33 cellular contexts compared by ENCODE assay signal in genomic region chr1:42135426-42135825, GRCh38. TPM values are rescaled to one million over a fixed set of nuclear protein-coding genes. Genes with fewer than 3 reads are reported as not detected.
DNase-seq lines count a peak whose midpoint lies in the region; ATAC-seq, FAIRE-seq and TF ChIP-seq lines count a peak whose summit lies in the region.
"Had no signal": no experiment of that assay in that cellular context is flagged by ENCODE, and none has a peak within 500 bp of the region (broad histone marks: within the 10 kb centered on the region; RNA-seq: fewer than 3 reads in every experiment).

No MANE protein-coding gene starts in this region.

- no CpG with 5 or more reads among the region's 3 CpGs for WGBS in trophoblast cell (ENCODE audit: extremely low coverage, insufficient coverage, insufficient read length)
- 47 to 69% (median 60%) methylated on average over 3 of the region's 3 CpGs for WGBS in small intestine, 3 donors

- H3K4ac ChIP-seq in trophoblast cell (ENCODE audit: low read depth, low read length) = no peak overlapping the region

- no peak overlapping the region for H2AK5ac ChIP-seq in trophoblast cell (ENCODE audit: low read length)

- no peak overlapping the region for H2BK5ac ChIP-seq in trophoblast cell (ENCODE audit: low read depth, low read length, poor library complexity)

- peaks cover 14% of the 10 kb centered on the region for H3K4me1 ChIP-seq in adipocyte (ENCODE audit: control insufficient read depth, insufficient read depth, low read length)
- no peaks in the 10 kb centered on the region for H3K4me1 ChIP-seq in trophoblast cell (ENCODE audit: control insufficient read depth in 1 of 2, insufficient read depth in 2 of 2, low read length in 2 of 2)
- H3K4me1 ChIP-seq in small intestine (ENCODE audit: control insufficient read depth in 2 of 2, insufficient read depth in 1 of 2, low read depth in 1 of 2, low read length in 1 of 2) = no peaks in the 10 kb centered on the region
- H3K4me1 ChIP-seq: Caco-2, gastroesophageal sphincter, pancreas, right atrium auricular region, spleen had no signal

- no peak overlapping the region for H3K14ac ChIP-seq in trophoblast cell (ENCODE audit: low read length)

- H3K9me3 ChIP-seq in adipocyte (ENCODE audit: control insufficient read depth, low read length) = no peaks in the 10 kb centered on the region
- peaks cover 2% of the 10 kb centered on the region for H3K9me3 ChIP-seq in trophoblast cell (ENCODE audit: insufficient read depth, low read depth, low read length)
- H3K9me3 ChIP-seq in small intestine (ENCODE audit: control insufficient read depth, low read depth) = no peaks in the 10 kb centered on the region
- H3K9me3 ChIP-seq: Caco-2, gastroesophageal sphincter, pancreas, right atrium auricular region, spleen had no signal

- H3K79me2 ChIP-seq in trophoblast cell (ENCODE audit: control insufficient read depth, insufficient read depth, low read length, poor library complexity) = no peaks in the 10 kb centered on the region

- no peak overlapping the region for H4K12ac ChIP-seq in trophoblast cell (ENCODE audit: low read depth, low read length)

- no peaks in the 10 kb centered on the region for H3K27me3 ChIP-seq in HL-60 (ENCODE audit: insufficient read depth, poor library complexity, severe bottlenecking)
- H3K27me3 ChIP-seq in adipocyte (replicated peaks; ENCODE audit: control insufficient read depth, insufficient read depth, low read length) = peaks cover 10% of the 10 kb centered on the region
- H3K27me3 ChIP-seq in trophoblast cell (ENCODE audit: insufficient read depth, low read length) = no peaks in the 10 kb centered on the region
- H3K27me3 ChIP-seq in small intestine (ENCODE audit: control insufficient read depth in 2 of 2, insufficient read depth in 2 of 2, low read length in 2 of 2) = peaks cover 0 to 2% of the 10 kb centered on the region in 2 donors
- H3K27me3 ChIP-seq: pancreas, right atrium auricular region, spleen had no signal

- no peak overlapping the region for H2AFZ ChIP-seq in trophoblast cell (ENCODE audit: insufficient read depth, low read length, poor library complexity)

- peak; percentile 27 for DNase-seq in COLO829 (ENCODE audit: low spot score)
- DNase-seq in HL-60 (ENCODE audit: low read depth in 1 of 2, low spot score in 1 of 2) = peak in 1 of 2 experiments; percentile 68
- peak; percentile 65 for DNase-seq in adipocyte (ENCODE audit: low read depth)
- peak; percentile 53 to 83 for DNase-seq in trophoblast cell
- DNase-seq in small intestine = no peak
- no peak for DNase-seq in epidermal melanocyte (ENCODE audit: insufficient read length, low spot score)
- no peak for DNase-seq in SIG-M5 treated with dmso at 0.1 percent for 504 hours (lab: John Stamatoyannopoulos, UW; ENCODE audit: unreplicated experiment)
- DNase-seq: activated B cell treated with CpG ODN at 0.5 μM for 24 hours; activated CD4-positive, alpha-beta T cell treated with anti-CD3 and anti-CD28 coated beads, Interleukin-2, amount 10 ng/mL, durations not matched to agents 7 days and 5 days; activated effector memory CD4-positive, alpha-beta T cell treated with anti-CD3 and anti-CD28 coated beads, Interleukin-2, amount 50 U/mL, for 16 hours; activated T-cell treated with anti-CD3 and anti-CD28 coated beads, Interleukin-2, amount 50 U/mL, for 1 hour; aorta; C1 segment of cervical spinal cord; Caco-2; DND-41; GOT3; hippocampal formation; left cardiac atrium; mesendoderm; NCI-H2029 treated with DMSO at 0.1 percent for 48 hours; NCI-H2227 treated with DMSO at 0.1 percent for 48 hours; NCI-H526; NK-92 treated with Interleukin-12 subunit alpha and Interleukin-12 subunit beta, amount 100 ng/mL, for 24 hours; pancreas; SHP77; spleen; stimulated activated CD4-positive, alpha-beta T cell treated with anti-CD3 and anti-CD28 coated beads, Interleukin-2, amount 100 ng/mL, for 24 hours; stimulated activated CD8-positive, alpha-beta memory T cell treated with anti-CD3 and anti-CD28 coated beads, Interleukin-4, amount 100 ng/mL, for 48 hours; SW 1271 had no signal

- no peak overlapping the region for H3K23ac ChIP-seq in trophoblast cell (ENCODE audit: low read length)

- H3K36me3 ChIP-seq in adipocyte (ENCODE audit: control insufficient read depth, insufficient read depth, low read length, severe bottlenecking) (no peaks in the 10 kb centered on the region), trophoblast cell (ENCODE audit: control insufficient read depth in 1 of 2, insufficient read depth in 2 of 2, low read length in 2 of 2) (peaks cover 0 to 1% of the 10 kb centered on the region in 2 experiments), small intestine (ENCODE audit: control insufficient read depth in 2 of 2, insufficient read depth in 2 of 2, low read length in 2 of 2) (no peaks in the 10 kb centered on the region)
- H3K36me3 ChIP-seq: gastroesophageal sphincter, pancreas, right atrium auricular region, spleen had no signal

- no peak for ATAC-seq in HG03175 (IDR thresholded peaks at IDR 0.05; ENCODE audit: unreplicated experiment)
- ATAC-seq: gastroesophageal sphincter, Panc1, pancreas had no signal

- no peak for FAIRE-seq in small intestine (lab: Jason Lieb, UNC)
- FAIRE-seq: pancreas had no signal

- no peaks in the 10 kb centered on the region for H3K79me1 ChIP-seq in trophoblast cell (ENCODE audit: low read length)

- TF ChIP-seq CTCF in HL-60 (IDR thresholded peaks at IDR 0.05; ENCODE audit: insufficient read depth, low read length) = no peak

- H3K4me2 ChIP-seq in trophoblast cell (ENCODE audit: low read length) = no peak overlapping the region

- H3K18ac ChIP-seq in trophoblast cell (ENCODE audit: low read length) = no peak overlapping the region

- H2BK12ac ChIP-seq in trophoblast cell (ENCODE audit: low read length) = no peak overlapping the region

- H3K4me3 ChIP-seq in HL-60 (replicated peaks; ENCODE audit: insufficient read depth, low read length) (no peak overlapping the region), adipocyte (ENCODE audit: low read length) (no peak overlapping the region), trophoblast cell (ENCODE audit: low read depth, low read length) (no peak overlapping the region), small intestine (ENCODE audit: low read depth in 1 of 2, low read length in 2 of 2) (no peak overlapping the region)
- H3K4me3 ChIP-seq: gastroesophageal sphincter, pancreas, right atrium auricular region, spleen had no signal

- H2BK120ac ChIP-seq in trophoblast cell (ENCODE audit: insufficient read depth, low read length, poor library complexity) = no peak overlapping the region

- H3K9ac ChIP-seq in adipocyte (ENCODE audit: low read length) (no peak overlapping the region), trophoblast cell (ENCODE audit: low read length) (no peak overlapping the region)

- H3K27ac ChIP-seq in HL-60 (replicated peaks) = 0 out of 2 replicates have a peak overlapping the region, but pooled peaks have one; percentile 7
- H3K27ac ChIP-seq in trophoblast cell (ENCODE audit: low read depth, low read length) = no peak overlapping the region
- H3K27ac ChIP-seq in small intestine (ENCODE audit: low read depth in 1 of 2, low read length in 1 of 2) = no peak overlapping the region
- H3K27ac ChIP-seq: gastroesophageal sphincter, pancreas, right atrium auricular region, spleen had no signal

- no peak overlapping the region for H4K8ac ChIP-seq in trophoblast cell (ENCODE audit: low read depth, low read length)

- no peak overlapping the region for H4K91ac ChIP-seq in trophoblast cell (ENCODE audit: low read depth, low read length)

RNA-seq across cellular contexts. Expression of gene GUCA2B, which starts 17.8 kb away (rescaled TPM):
- polyA plus RNA-seq in trophoblast cell (2013) = not detected in 2 replicates
- 100 to 1,000 TPM in 2 of 3 donors, 10 to 100 TPM in 1; 14.4 to 969 (median 615) TPM for polyA plus RNA-seq in small intestine
- polyA plus RNA-seq: spleen had no signal

RNA-seq across cellular contexts. Expression of gene GUCA2A, which starts 29.1 kb away (rescaled TPM):
- polyA plus RNA-seq in trophoblast cell (2013) = 0.82 and 1.6 TPM in 2 replicates
- polyA plus RNA-seq in small intestine = 100 to 1,000 TPM in 1 of 3 donors, 10 to 100 TPM in 2; 56.3 to 155 (median 59.5) TPM
- polyA plus RNA-seq: spleen had no signal

Comparison
In these comparisons a context has a peak if more than half of its experiments do, and no peak if none do; other contexts are left out.
1. DNase-seq: peak in COLO829 (single experiment), adipocyte (single experiment) and trophoblast cell (2 of 2); none in small intestine (single experiment), epidermal melanocyte (single experiment) and SIG-M5 treated with dmso at 0.1 percent for 504 hours (single experiment).